ENCODE assay signal across 8 cellular contexts in genomic region chr6:90350689-90351554, GRCh38.
A peak's percentile ranks its signal among the peaks of the same experiment; 100 is the strongest.
DNase-seq lines count a peak whose midpoint lies in the region; ATAC-seq, FAIRE-seq and TF ChIP-seq lines count a peak whose summit lies in the region.

No MANE protein-coding gene starts in this region.

- peaks cover 55% of the 10 kb centered on the region for H3K4me1 Mint-ChIP-seq in stimulated activated naive CD8-positive, alpha-beta T cell treated with anti-CD3 and anti-CD28 coated beads, Interleukin-15, amount 100 ng/mL, for 72 hours

- DNase-seq in stimulated activated CD4-positive, alpha-beta T cell treated with anti-CD3 and anti-CD28 coated beads, Interleukin-15, amount 100 ng/mL, for 24 hours, result peak; percentile 19
- DNase-seq in stimulated activated CD4-positive, alpha-beta T cell treated with anti-CD3 and anti-CD28 coated beads, Interleukin-2, amount 100 ng/mL, for 48 hours, result no peak
- peak; percentile 47 for DNase-seq in activated CD4-positive, alpha-beta T cell treated with anti-CD3 and anti-CD28 coated beads for 48 hours
- DNase-seq in germinal center (ENCODE audit: low spot score) (peak; percentile 66), H54 (ENCODE audit: insufficient read length, low spot score) (no peak), NCI-H524 (lab: John Stamatoyannopoulos, UW) (no peak)
- DNase-seq in stimulated activated naive CD8-positive, alpha-beta T cell treated with anti-CD3 and anti-CD28 coated beads, Interleukin-15, amount 100 ng/mL, for 72 hours, result peak in 1 of 2 donors; percentile 52

- peak; percentile 81 for ATAC-seq in stimulated activated naive CD8-positive, alpha-beta T cell treated with anti-CD3 and anti-CD28 coated beads, Interleukin-15, amount 100 ng/mL, for 72 hours
- ATAC-seq in HG02642 (IDR thresholded peaks at IDR 0.05; ENCODE audit: poor library complexity, unreplicated experiment), result no peak

- peak overlapping the region; percentile 50 to 76 for H3K4me3 Mint-ChIP-seq in stimulated activated naive CD8-positive, alpha-beta T cell treated with anti-CD3 and anti-CD28 coated beads, Interleukin-15, amount 100 ng/mL, for 72 hours

- H3K27ac Mint-ChIP-seq in stimulated activated naive CD8-positive, alpha-beta T cell treated with anti-CD3 and anti-CD28 coated beads, Interleukin-15, amount 100 ng/mL, for 72 hours, result peak overlapping the region; percentile 85 to 92

- peaks cover 0 to 10% of the 10 kb centered on the region in 2 donors for H3K9me3 Mint-ChIP-seq in stimulated activated naive CD8-positive, alpha-beta T cell treated with anti-CD3 and anti-CD28 coated beads, Interleukin-15, amount 100 ng/mL, for 72 hours

- FAIRE-seq in H54 (lab: Jason Lieb, UNC), result no peak

- no peak for TF ChIP-seq POLR2A in H54 (IDR thresholded peaks at IDR 0.05; ENCODE audit: low read depth, low read length)

- H3K27me3 Mint-ChIP-seq in stimulated activated naive CD8-positive, alpha-beta T cell treated with anti-CD3 and anti-CD28 coated beads, Interleukin-15, amount 100 ng/mL, for 72 hours, result no peaks in the 10 kb centered on the region

Comparison
In these comparisons a context has a peak if more than half of its experiments do, and no peak if none do; other contexts are left out.
1. DNase-seq: peak in stimulated activated CD4-positive, alpha-beta T cell treated with anti-CD3 and anti-CD28 coated beads, Interleukin-15, amount 100 ng/mL, for 24 hours (single experiment), activated CD4-positive, alpha-beta T cell treated with anti-CD3 and anti-CD28 coated beads for 48 hours (single experiment) and germinal center (single experiment); none in stimulated activated CD4-positive, alpha-beta T cell treated with anti-CD3 and anti-CD28 coated beads, Interleukin-2, amount 100 ng/mL, for 48 hours (0 of 2), H54 (single experiment) and NCI-H524 (0 of 2).